2 cellular contexts compared by ENCODE assay signal in genomic region chr1:56898888-56899287, GRCh38.
A peak's percentile ranks its signal among the peaks of the same experiment; 100 is the strongest.
TF ChIP-seq lines count a peak whose summit lies in the region.

No MANE protein-coding gene starts in this region.

TF ChIP-seq in K562, 482 proteins besides CTCF, POLR2A, EP300 and RAD21:
- TF ChIP-seq RFX1 (IDR thresholded peaks at IDR 0.05), result peak; percentile 79
- TF ChIP-seq ZBTB26 (CRISPR knock-in tag; IDR thresholded peaks at IDR 0.05), result no peak

TF ChIP-seq in HepG2, 621 proteins besides CTCF, POLR2A, EP300 and RAD21:
- no peak for TF ChIP-seq ZMYM4 (CRISPR knock-in tag; IDR thresholded peaks at IDR 0.05)
- TF ChIP-seq E2F1 (CRISPR knock-in tag; IDR thresholded peaks at IDR 0.05), result no peak
- no peak for TF ChIP-seq SP1 (IDR thresholded peaks at IDR 0.05)
- TF ChIP-seq SP1 (CRISPR knock-in tag; IDR thresholded peaks at IDR 0.05), result no peak
- peak; percentile 56; the same call in 1 of the 2 replicates for TF ChIP-seq RFX1 (IDR thresholded peaks at IDR 0.05)
